ENCODE assay signal across 18 cellular contexts in genomic region chr1:113429461-113430153, GRCh38. TPM values are rescaled to one million over a fixed set of nuclear protein-coding genes. Genes with fewer than 3 reads are reported as not detected.
DNase-seq lines count a peak whose midpoint lies in the region; ATAC-seq and TF ChIP-seq lines count a peak whose summit lies in the region.
"Had no signal": no experiment of that assay in that cellular context is flagged by ENCODE, and none has a peak within 500 bp of the region (broad histone marks: within the 10 kb centered on the region; RNA-seq: fewer than 3 reads in every experiment).

No MANE protein-coding gene starts in this region.

- peak overlapping the region; percentile 55 for H2AFZ ChIP-seq in osteoblast (ENCODE audit: low read length)

- H3K79me2 ChIP-seq in osteoblast (ENCODE audit: insufficient read depth, low read length), result peaks cover 12% of the 10 kb centered on the region

- H3K4me3 ChIP-seq in osteoblast (ENCODE audit: insufficient read depth, low read length), result no peak overlapping the region
- H3K4me3 ChIP-seq: BLaER1, breast epithelium, lung had no signal

- peak overlapping the region; percentile 31 for H3K4me2 ChIP-seq in osteoblast (ENCODE audit: insufficient read depth, low read length)
- H3K4me2 ChIP-seq: BLaER1 had no signal

- H4K20me1 ChIP-seq in osteoblast (ENCODE audit: insufficient read depth, low read length), result no peaks in the 10 kb centered on the region
- H4K20me1 ChIP-seq: BLaER1 had no signal

- no peaks in the 10 kb centered on the region for H3K27me3 ChIP-seq in osteoblast (ENCODE audit: insufficient read depth, low read length)
- H3K27me3 ChIP-seq: BLaER1, breast epithelium had no signal

- H3K4me1 ChIP-seq in osteoblast (ENCODE audit: insufficient read depth, low read length), result no peaks in the 10 kb centered on the region
- H3K4me1 ChIP-seq: BLaER1, breast epithelium had no signal

- no peak overlapping the region for H3K27ac ChIP-seq in osteoblast (ENCODE audit: low read depth, low read length)
- H3K27ac ChIP-seq: 22Rv1, BLaER1, breast epithelium had no signal

- no peaks in the 10 kb centered on the region for H3K9me3 ChIP-seq in osteoblast (ENCODE audit: low read depth, low read length)

- DNase-seq in DMS 273 (lab: John Stamatoyannopoulos, UW; ENCODE audit: unreplicated experiment) (peak; percentile 4), DMS 273 treated with DMSO at 0.1 percent for 48 hours (lab: John Stamatoyannopoulos, UW) (no peak), OCI-M1 (lab: John Stamatoyannopoulos, UW) (peak; percentile 95), fibroblast of gingiva (ENCODE audit: low read depth) (peak; percentile 21), osteoblast (ENCODE audit: insufficient read length, low spot score, missing footprints) (no peak), DMS114 treated with DMSO at 0.1 percent for 48 hours (lab: John Stamatoyannopoulos, UW; ENCODE audit: unreplicated experiment) (no peak), SK-N-DZ (ENCODE audit: low spot score) (no peak)
- DNase-seq: Calu3; naive thymus-derived CD8-positive, alpha-beta T cell; NCI-H1930; NCI-H510A; Right ventricle myocardium superior; small intestine had no signal

- no peaks in the 10 kb centered on the region for H3K36me3 ChIP-seq in osteoblast (ENCODE audit: insufficient read depth, low read length)
- H3K36me3 ChIP-seq: BLaER1, breast epithelium had no signal

- no peak for ATAC-seq in HG02642 (IDR thresholded peaks at IDR 0.05; ENCODE audit: poor library complexity, unreplicated experiment)
- ATAC-seq: naive thymus-derived CD8-positive, alpha-beta T cell had no signal

- TF ChIP-seq CTCF in osteoblast (IDR thresholded peaks at IDR 0.05; ENCODE audit: extremely low read depth, low read depth, low read length), result no peak

RNA-seq across cellular contexts. Expression of gene MAGI3, which starts 39.3 kb away (rescaled TPM):
- 7.2 and 8.3 TPM in 2 replicates for total RNA-seq in osteoblast
- polyA plus RNA-seq in SK-N-DZ (2014; cell fraction: cytosol; rRNA removed), result 15.6 and 17.0 TPM in 2 replicates
- polyA plus RNA-seq in SK-N-DZ (2014; cell fraction: nucleus; rRNA removed), result 19.7 and 26.3 TPM in 2 replicates

Comparison
In these comparisons a context has a peak if more than half of its experiments do, and no peak if none do; other contexts are left out.
1. DNase-seq: peak in DMS 273 (single experiment), OCI-M1 (single experiment) and fibroblast of gingiva (single experiment); none in DMS 273 treated with DMSO at 0.1 percent for 48 hours (single experiment), osteoblast (single experiment), DMS114 treated with DMSO at 0.1 percent for 48 hours (single experiment) and SK-N-DZ (single experiment).